Comparison of ENCODE assay signal across 18 cellular contexts in the genomic region with DNA sequence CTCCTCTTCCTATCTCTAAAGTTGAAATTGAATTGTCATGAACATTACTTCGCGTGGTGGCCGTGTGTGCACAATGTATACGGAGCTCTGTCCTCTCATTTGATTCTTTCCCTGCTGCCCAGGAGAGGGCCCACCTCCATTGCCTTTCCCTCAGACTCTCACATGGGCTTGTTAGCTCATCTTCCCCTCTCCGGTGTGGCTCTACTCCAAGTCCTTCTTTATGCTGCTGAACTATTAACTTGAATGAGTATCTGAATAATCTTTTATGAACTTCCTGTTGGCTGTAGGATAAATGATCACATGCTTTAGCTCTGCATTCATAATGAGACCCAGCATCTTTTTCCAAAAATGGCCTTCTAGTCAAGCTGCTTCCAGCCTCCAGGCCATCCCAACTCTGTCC.
DNase-seq lines count a peak whose midpoint lies in the region; ATAC-seq and TF ChIP-seq lines count a peak whose summit lies in the region.
"Had no signal": no experiment of that assay in that cellular context is flagged by ENCODE, and none has a peak within 500 bp of the region (broad histone marks: within the 10 kb centered on the region; RNA-seq: fewer than 3 reads in every experiment).

No MANE protein-coding gene starts in this region.

- H3K18ac ChIP-seq in mesendoderm (ENCODE audit: low read length) = peak overlapping the region; percentile 72

- H3K27ac ChIP-seq in HCT116 (ENCODE audit: low read depth, low read length) = no peak overlapping the region
- H3K27ac ChIP-seq in WERI-Rb-1 = no peak overlapping the region
- H3K27ac ChIP-seq in mesendoderm (ENCODE audit: low read depth, low read length) = no peak overlapping the region
- H3K27ac ChIP-seq: RWPE1 had no signal

- no peak overlapping the region for H2BK5ac ChIP-seq in mesendoderm (ENCODE audit: low read length)

- ATAC-seq in HCT116 = no peak
- no peak for ATAC-seq in stimulated activated naive B cell treated with anti-CD40 and anti-IgM and Interleukin-4, amounts not matched to agents 10 μg/mL and 1 μg/mL and 100 μg/mL, for 72 hours (replicated peaks)
- no peak for ATAC-seq in HG02623 (IDR thresholded peaks at IDR 0.05; ENCODE audit: unreplicated experiment)
- ATAC-seq: CD8-positive, alpha-beta T cell; PC-3 had no signal

- H3K79me1 ChIP-seq in mesendoderm (ENCODE audit: low read length) = no peaks in the 10 kb centered on the region

- H3K4me3 ChIP-seq in HCT116 (replicated peaks in 1 of 2; ENCODE audit: low read depth in 1 of 2, low read length in 2 of 2) = no peak overlapping the region
- no peak overlapping the region for H3K4me3 ChIP-seq in WERI-Rb-1 (ENCODE audit: low read depth, low read length)
- H3K4me3 ChIP-seq in mesendoderm (ENCODE audit: low read length) = no peak overlapping the region
- H3K4me3 ChIP-seq: HAP-1 had no signal

- H3K9me3 ChIP-seq in HCT116 (ENCODE audit: control insufficient read depth in 1 of 2, insufficient read depth in 1 of 2, low read depth in 1 of 2, low read length in 2 of 2) = no peaks in the 10 kb centered on the region
- no peaks in the 10 kb centered on the region for H3K9me3 ChIP-seq in WERI-Rb-1 (ENCODE audit: severe bottlenecking)
- H3K9me3 ChIP-seq: BE2C, HAP-1 had no signal

- H3K4me2 ChIP-seq in HCT116 (ENCODE audit: low read length) (no peak overlapping the region), mesendoderm (ENCODE audit: low read length) (no peak overlapping the region)

- H2AFZ ChIP-seq in HCT116 (ENCODE audit: low read depth, low read length, poor library complexity, severe bottlenecking) = no peak overlapping the region

- TF ChIP-seq POLR2A in HCT116 (IDR thresholded peaks at IDR 0.05; ENCODE audit: borderline replicate concordance, extremely low read depth, insufficient read depth, insufficient read length) = no peak

- H2BK120ac ChIP-seq in mesendoderm (ENCODE audit: low read depth, low read length) = peak overlapping the region; percentile 45

- peaks cover 0 to 2% of the 10 kb centered on the region in 2 donors for H3K9me3 Mint-ChIP-seq in stimulated activated naive B cell treated with anti-CD40 and anti-IgM and Interleukin-4, amounts not matched to agents 10 μg/mL and 1 μg/mL and 100 μg/mL, for 72 hours
- H3K9me3 Mint-ChIP-seq: CD8-positive, alpha-beta T cell had no signal

- no peak overlapping the region for H2AK5ac ChIP-seq in mesendoderm (ENCODE audit: low read length)

- RAD21 ChIA-PET in HCT116 (lab: Charles Lee; ENCODE audit: low non-redundant PET in 1 of 2, low total read pairs in 2 of 2, uncharacterized antibody in 2 of 2, unreplicated experiment in 2 of 2) = no interaction called here

- H3K4me1 ChIP-seq in HCT116 (ENCODE audit: control insufficient read depth in 1 of 2, insufficient read depth in 2 of 2, low read length in 2 of 2) (no peaks in the 10 kb centered on the region), mesendoderm (ENCODE audit: control insufficient read depth, low read depth, low read length) (no peaks in the 10 kb centered on the region)
- H3K4me1 ChIP-seq: BE2C, HAP-1 had no signal

- no peaks in the 10 kb centered on the region for H3K9me2 ChIP-seq in HCT116 (ENCODE audit: insufficient read depth)

- no peak overlapping the region for H3K4ac ChIP-seq in mesendoderm (ENCODE audit: low read depth, low read length)

- peak; percentile 28 for TF ChIP-seq RAD21 in HCT116 (IDR thresholded peaks at IDR 0.05; ENCODE audit: low read depth)

- H3K4me1 Mint-ChIP-seq in stimulated activated naive B cell treated with anti-CD40 and anti-IgM and Interleukin-4, amounts not matched to agents 10 μg/mL and 1 μg/mL and 100 μg/mL, for 72 hours = peaks cover 6 to 24% of the 10 kb centered on the region in 2 donors

- no CpG with 5 or more reads among the region's 5 CpGs for WGBS in mesendoderm (ENCODE audit: extremely low coverage, insufficient coverage, low lambda C conversion rate)

- H3K36me3 Mint-ChIP-seq in stimulated activated naive B cell treated with anti-CD40 and anti-IgM and Interleukin-4, amounts not matched to agents 10 μg/mL and 1 μg/mL and 100 μg/mL, for 72 hours = peaks cover 0 to 2% of the 10 kb centered on the region in 2 donors
- H3K36me3 Mint-ChIP-seq: CD8-positive, alpha-beta T cell had no signal

- no peak overlapping the region for H4K8ac ChIP-seq in mesendoderm (ENCODE audit: low read depth, low read length)

- POLR2A ChIA-PET in HCT116 (lab: Charles Lee) = no interaction called here

- CTCF ChIA-PET in HCT116 (lab: Charles Lee) = interaction anchor here (0.6 kb wide), 1 partner anchor 676 kb away, joined by 3 read pairs; no protein-coding TSS in a partner anchor

- H3K36me3 ChIP-seq in HCT116 (ENCODE audit: control insufficient read depth in 1 of 2, insufficient read depth in 2 of 2, low read length in 2 of 2) (no peaks in the 10 kb centered on the region), WERI-Rb-1 (no peaks in the 10 kb centered on the region), mesendoderm (ENCODE audit: control insufficient read depth, insufficient read depth, low read length) (no peaks in the 10 kb centered on the region)
- H3K36me3 ChIP-seq: BE2C, HAP-1 had no signal

- DNase-seq in EH (ENCODE audit: low read depth) (peak; percentile 43), HCT116 (ENCODE audit: low read depth, low spot score) (no peak), WERI-Rb-1 (peak; percentile 11), mesendoderm (no peak), NCI-H1930 (lab: John Stamatoyannopoulos, UW) (no peak)
- DNase-seq in stimulated activated naive B cell treated with anti-CD40 and anti-IgM and Interleukin-4, amounts not matched to agents 10 μg/mL and 1 μg/mL and 100 μg/mL, for 72 hours = no peak
- DNase-seq: BE2C; CD8-positive, alpha-beta T cell; KBM-7; NCI-H1092; NCI-H146; NCI-H446 treated with DMSO at 0.1 percent for 48 hours; NCI-H774; PC-3; T-helper 2 cell had no signal

- H3K4me3 Mint-ChIP-seq in stimulated activated naive B cell treated with anti-CD40 and anti-IgM and Interleukin-4, amounts not matched to agents 10 μg/mL and 1 μg/mL and 100 μg/mL, for 72 hours = no peak overlapping the region
- H3K4me3 Mint-ChIP-seq: CD8-positive, alpha-beta T cell had no signal

- no peak overlapping the region for H2BK15ac ChIP-seq in mesendoderm (replicated peaks; ENCODE audit: low read depth)

- no peak overlapping the region for H3K27ac Mint-ChIP-seq in stimulated activated naive B cell treated with anti-CD40 and anti-IgM and Interleukin-4, amounts not matched to agents 10 μg/mL and 1 μg/mL and 100 μg/mL, for 72 hours
- H3K27ac Mint-ChIP-seq: CD8-positive, alpha-beta T cell had no signal

- no peak overlapping the region for H3K9ac ChIP-seq in HCT116 (ENCODE audit: low read length)
- no peak overlapping the region for H3K9ac ChIP-seq in mesendoderm (ENCODE audit: low read length)

- intact Hi-C loops in HCT116 (cut with micrococcal nuclease) = no loop called here

- no peak overlapping the region for H3K23ac ChIP-seq in mesendoderm (ENCODE audit: low read length)

- no peak overlapping the region for H4K5ac ChIP-seq in mesendoderm (ENCODE audit: low read length)

- H3K27me3 Mint-ChIP-seq in stimulated activated naive B cell treated with anti-CD40 and anti-IgM and Interleukin-4, amounts not matched to agents 10 μg/mL and 1 μg/mL and 100 μg/mL, for 72 hours = peaks cover 0 to 6% of the 10 kb centered on the region in 2 donors

- H3K56ac ChIP-seq in mesendoderm (ENCODE audit: low read length) = no peak overlapping the region

- H3K79me2 ChIP-seq in HCT116 (ENCODE audit: insufficient read depth, low read length) (no peaks in the 10 kb centered on the region), mesendoderm (ENCODE audit: control insufficient read depth, insufficient read depth, low read length) (no peaks in the 10 kb centered on the region)

- BruUV-seq in HCT116 (replicated peaks; lab: Mats Ljungman, UMichigan) = no TSS peak

- TF ChIP-seq CTCF in HCT116 (IDR thresholded peaks at IDR 0.05 in 2 of 3, conservative IDR thresholded peaks at IDR 0.05 in 1 of 3; ENCODE audit: borderline replicate concordance in 1 of 3, insufficient read depth in 1 of 3, low read depth in 2 of 3, low read length in 2 of 3) (no peak), WERI-Rb-1 (IDR thresholded peaks at IDR 0.05; ENCODE audit: low read depth, low read length) (0 out of 2 replicates have a peak, but pooled peaks have one; percentile 1)

- H3K27me3 ChIP-seq in HCT116 (ENCODE audit: insufficient read depth, low read length) (no peaks in the 10 kb centered on the region), WERI-Rb-1 (ENCODE audit: insufficient read depth, low read depth, severe bottlenecking) (peaks cover 3% of the 10 kb centered on the region), mesendoderm (ENCODE audit: insufficient read depth, low read length, poor library complexity) (no peaks in the 10 kb centered on the region)
- H3K27me3 ChIP-seq: BE2C had no signal

- no peaks in the 10 kb centered on the region for H4K20me1 ChIP-seq in HCT116 (ENCODE audit: insufficient read depth)

TF ChIP-seq in HCT116, 20 proteins besides CTCF, POLR2A, EP300 and RAD21:
- no peak for TF ChIP-seq EZH2 (IDR thresholded peaks at IDR 0.05)
- no peak for TF ChIP-seq ZBTB33 (IDR thresholded peaks at IDR 0.05; ENCODE audit: extremely low read depth, insufficient replicate concordance, low read length)
- TF ChIP-seq ZFX (IDR thresholded peaks at IDR 0.05) = no peak
- TF ChIP-seq POLR2AphosphoS5 (IDR thresholded peaks at IDR 0.05; ENCODE audit: low read depth, low read length) = no peak
- no peak for TF ChIP-seq SRF (IDR thresholded peaks at IDR 0.05; ENCODE audit: low read depth)
- TF ChIP-seq ATF3 (IDR thresholded peaks at IDR 0.05) = no peak
- no peak for TF ChIP-seq SIN3A (IDR thresholded peaks at IDR 0.05; ENCODE audit: low read depth)
TF ChIP-seq in HCT116: peak in this region for 0.

Comparison
In these comparisons a context has a peak if more than half of its experiments do, and no peak if none do; other contexts are left out.
1. DNase-seq: peak in EH (single experiment) and WERI-Rb-1 (single experiment); none in HCT116 (single experiment), mesendoderm (single experiment), stimulated activated naive B cell treated with anti-CD40 and anti-IgM and Interleukin-4, amounts not matched to agents 10 μg/mL and 1 μg/mL and 100 μg/mL, for 72 hours (single experiment) and NCI-H1930 (0 of 2).